In genomic region chr20:496126-496696, GRCh38 we compare ENCODE assay signal across 15 cellular contexts. TPM values are rescaled to one million over a fixed set of nuclear protein-coding genes. Genes with fewer than 3 reads are reported as not detected.
DNase-seq lines count a peak whose midpoint lies in the region; ATAC-seq and TF ChIP-seq lines count a peak whose summit lies in the region.
"Had no signal": no experiment of that assay in that cellular context is flagged by ENCODE, and none has a peak within 500 bp of the region (broad histone marks: within the 10 kb centered on the region; RNA-seq: fewer than 3 reads in every experiment).

No MANE protein-coding gene starts in this region.

- ATAC-seq in lower lobe of right lung (peak; percentile 29 to 51), upper lobe of left lung (ENCODE audit: low FRiP score in 2 of 2) (peak; percentile 8 to 43), HG03175 (IDR thresholded peaks at IDR 0.05; ENCODE audit: unreplicated experiment) (no peak)
- ATAC-seq: natural killer cell had no signal

- peaks cover 6% of the 10 kb centered on the region for H3K36me3 Mint-ChIP-seq in activated naive CD8-positive, alpha-beta T cell
- peaks cover 18% of the 10 kb centered on the region for H3K36me3 Mint-ChIP-seq in activated naive CD8-positive, alpha-beta T cell treated with anti-CD3 and anti-CD28 coated beads for 36 hours

- H3K27me3 ChIP-seq in esophagus muscularis mucosa (no peaks in the 10 kb centered on the region), lower lobe of right lung (ENCODE audit: low read depth) (no peaks in the 10 kb centered on the region), upper lobe of left lung (no peaks in the 10 kb centered on the region), mesendoderm (ENCODE audit: insufficient read depth, low read length, poor library complexity) (no peaks in the 10 kb centered on the region)
- H3K27me3 ChIP-seq: spleen had no signal

- H3K4me3 ChIP-seq in esophagus muscularis mucosa (no peak overlapping the region), lower lobe of right lung (no peak overlapping the region), upper lobe of left lung (no peak overlapping the region), mesendoderm (ENCODE audit: low read length) (no peak overlapping the region)
- H3K4me3 ChIP-seq: spleen had no signal

- no peak overlapping the region for H2AK5ac ChIP-seq in mesendoderm (ENCODE audit: low read length)

- no peak overlapping the region for H3K56ac ChIP-seq in mesendoderm (ENCODE audit: low read length)

- H3K9me3 ChIP-seq in esophagus muscularis mucosa (no peaks in the 10 kb centered on the region), lower lobe of right lung (no peaks in the 10 kb centered on the region), upper lobe of left lung (no peaks in the 10 kb centered on the region)
- H3K9me3 ChIP-seq: spleen had no signal

- no peak overlapping the region for H2BK15ac ChIP-seq in mesendoderm (replicated peaks; ENCODE audit: low read depth)

- H3K4ac ChIP-seq in mesendoderm (ENCODE audit: low read depth, low read length) = no peak overlapping the region

- H3K23ac ChIP-seq in mesendoderm (ENCODE audit: low read length) = no peak overlapping the region

- no peak overlapping the region for H4K8ac ChIP-seq in mesendoderm (ENCODE audit: low read depth, low read length)

- no peaks in the 10 kb centered on the region for H3K4me1 Mint-ChIP-seq in activated naive CD8-positive, alpha-beta T cell (ENCODE audit: low read depth)
- no peaks in the 10 kb centered on the region for H3K4me1 Mint-ChIP-seq in activated naive CD8-positive, alpha-beta T cell treated with anti-CD3 and anti-CD28 coated beads for 36 hours
- H3K4me1 Mint-ChIP-seq: activated CD4-positive, alpha-beta T cell treated with anti-CD3 and anti-CD28 coated beads, Interleukin-2, amount 10 ng/mL, durations not matched to agents 7 days and 5 days; central memory CD8-positive, alpha-beta T cell; natural killer cell had no signal

- no peak overlapping the region for H3K9ac ChIP-seq in mesendoderm (ENCODE audit: low read length)

- peaks cover 0 to 11% (median 2%) of the 10 kb centered on the region in 4 donors for H3K4me1 ChIP-seq in esophagus muscularis mucosa
- peaks cover 6% of the 10 kb centered on the region for H3K4me1 ChIP-seq in lower lobe of right lung
- peaks cover 0 to 13% (median 5%) of the 10 kb centered on the region in 4 donors for H3K4me1 ChIP-seq in upper lobe of left lung
- H3K4me1 ChIP-seq in mesendoderm (ENCODE audit: control insufficient read depth, low read depth, low read length) = no peaks in the 10 kb centered on the region
- H3K4me1 ChIP-seq: spleen had no signal

- H3K27ac ChIP-seq in esophagus muscularis mucosa (replicated peaks in 1 of 4) = no peak overlapping the region
- no peak overlapping the region for H3K27ac ChIP-seq in lower lobe of right lung
- H3K27ac ChIP-seq in upper lobe of left lung = peak overlapping the region; percentile 2 to 61 (median 25)
- no peak overlapping the region for H3K27ac ChIP-seq in mesendoderm (ENCODE audit: low read depth, low read length)
- H3K27ac ChIP-seq: spleen had no signal

- intact Hi-C loops in esophagus muscularis mucosa (cut with DNase I) = no loop called here
- intact Hi-C loops in lower lobe of right lung (cut with DNase I) = no loop called here

- H3K18ac ChIP-seq in mesendoderm (ENCODE audit: low read length) = no peak overlapping the region

- TF ChIP-seq CTCF in esophagus muscularis mucosa (IDR thresholded peaks at IDR 0.05) (no peak), lower lobe of right lung (IDR thresholded peaks at IDR 0.05) (no peak), upper lobe of left lung (IDR thresholded peaks at IDR 0.05) (no peak)

- no peaks in the 10 kb centered on the region for H3K79me1 ChIP-seq in mesendoderm (ENCODE audit: low read length)

- H3K27me3 Mint-ChIP-seq in activated naive CD8-positive, alpha-beta T cell = no peaks in the 10 kb centered on the region
- H3K27me3 Mint-ChIP-seq in activated naive CD8-positive, alpha-beta T cell treated with anti-CD3 and anti-CD28 coated beads for 36 hours = no peaks in the 10 kb centered on the region
- H3K27me3 Mint-ChIP-seq: activated CD4-positive, alpha-beta T cell treated with anti-CD3 and anti-CD28 coated beads, Interleukin-2, amount 10 ng/mL, durations not matched to agents 7 days and 5 days; central memory CD8-positive, alpha-beta T cell had no signal

- TF ChIP-seq EP300 in esophagus muscularis mucosa (IDR thresholded peaks at IDR 0.05) (no peak), upper lobe of left lung (IDR thresholded peaks at IDR 0.05) (no peak)

- H3K9me3 Mint-ChIP-seq in activated naive CD8-positive, alpha-beta T cell (ENCODE audit: low read depth) = no peaks in the 10 kb centered on the region
- no peaks in the 10 kb centered on the region for H3K9me3 Mint-ChIP-seq in activated naive CD8-positive, alpha-beta T cell treated with anti-CD3 and anti-CD28 coated beads for 36 hours
- H3K9me3 Mint-ChIP-seq: activated CD4-positive, alpha-beta T cell treated with anti-CD3 and anti-CD28 coated beads, Interleukin-2, amount 10 ng/mL, durations not matched to agents 7 days and 5 days; central memory CD8-positive, alpha-beta T cell; natural killer cell had no signal

- H3K4me3 Mint-ChIP-seq in activated naive CD8-positive, alpha-beta T cell = no peak overlapping the region
- H3K4me3 Mint-ChIP-seq in activated naive CD8-positive, alpha-beta T cell treated with anti-CD3 and anti-CD28 coated beads for 36 hours = no peak overlapping the region
- H3K4me3 Mint-ChIP-seq: activated CD4-positive, alpha-beta T cell treated with anti-CD3 and anti-CD28 coated beads, Interleukin-2, amount 10 ng/mL, durations not matched to agents 7 days and 5 days; central memory CD8-positive, alpha-beta T cell; natural killer cell had no signal

- H2BK5ac ChIP-seq in mesendoderm (ENCODE audit: low read length) = no peak overlapping the region

- no peak overlapping the region for H2BK120ac ChIP-seq in mesendoderm (ENCODE audit: low read depth, low read length)

- peak overlapping the region; percentile 12 for H3K27ac Mint-ChIP-seq in activated naive CD8-positive, alpha-beta T cell
- no peak overlapping the region for H3K27ac Mint-ChIP-seq in activated naive CD8-positive, alpha-beta T cell treated with anti-CD3 and anti-CD28 coated beads for 36 hours
- H3K27ac Mint-ChIP-seq: activated CD4-positive, alpha-beta T cell treated with anti-CD3 and anti-CD28 coated beads, Interleukin-2, amount 10 ng/mL, durations not matched to agents 7 days and 5 days; natural killer cell had no signal

- 50% methylated on average over 2 of the region's 2 CpGs for WGBS in esophagus muscularis mucosa
- WGBS in upper lobe of left lung, 2 donors = 45 to 67% methylated on average over 2 of the region's 2 CpGs
- no CpG with 5 or more reads among the region's 2 CpGs for WGBS in mesendoderm (ENCODE audit: extremely low coverage, insufficient coverage, low lambda C conversion rate)

- H4K5ac ChIP-seq in mesendoderm (ENCODE audit: low read length) = no peak overlapping the region

- no peak for TF ChIP-seq POLR2A in esophagus muscularis mucosa (IDR thresholded peaks at IDR 0.05; ENCODE audit: low read depth)
- TF ChIP-seq POLR2A in upper lobe of left lung (IDR thresholded peaks at IDR 0.05) = no peak

- H3K4me2 ChIP-seq in mesendoderm (ENCODE audit: low read length) = no peak overlapping the region

- no peak for DNase-seq in activated naive CD8-positive, alpha-beta T cell treated with anti-CD3 and anti-CD28 coated beads for 36 hours
- DNase-seq in esophagus muscularis mucosa (ENCODE audit: extremely low spot score) = peak; percentile 74
- DNase-seq in lower lobe of right lung = no peak
- DNase-seq in upper lobe of left lung = no peak
- DNase-seq in mesendoderm = no peak
- no peak for DNase-seq in NCI-H526 treated with DMSO at 0.1 percent for 48 hours (lab: John Stamatoyannopoulos, UW)
- DNase-seq: activated CD4-positive, alpha-beta T cell treated with anti-CD3 and anti-CD28 coated beads, Interleukin-2, amount 10 ng/mL, durations not matched to agents 7 days and 5 days; natural killer cell; NCI-H2171 treated with DMSO at 0.1 percent for 48 hours; spleen; T-helper 1 cell; trophoblast cell had no signal

- no peaks in the 10 kb centered on the region for H3K79me2 ChIP-seq in mesendoderm (ENCODE audit: control insufficient read depth, insufficient read depth, low read length)

- H3K36me3 ChIP-seq in esophagus muscularis mucosa (peaks cover 42 to 100% (median 81%) of the 10 kb centered on the region in 4 donors), lower lobe of right lung (peaks cover 95% of the 10 kb centered on the region), upper lobe of left lung (peaks cover 20 to 90% (median 41%) of the 10 kb centered on the region in 4 donors), mesendoderm (ENCODE audit: control insufficient read depth, insufficient read depth, low read length) (peaks cover 7% of the 10 kb centered on the region)

RNA-seq across cellular contexts. Expression of gene TBC1D20, which starts 33.9 kb away (rescaled TPM):
- total RNA-seq in activated naive CD8-positive, alpha-beta T cell treated with anti-CD3 and anti-CD28 coated beads for 36 hours = 10 to 100 TPM; 18.4 to 18.6 TPM
- total RNA-seq in esophagus muscularis mucosa (10 to 100 TPM; 34.9 to 47.7 (median 41.7) TPM), lower lobe of right lung (40.3 TPM), upper lobe of left lung (10 to 100 TPM; 35.5 to 59.7 (median 37.5) TPM)
- 8.6 TPM for polyA plus RNA-seq in mesendoderm (2013, experiment 1 of 2)
- 8.9 TPM for polyA plus RNA-seq in mesendoderm (2013, experiment 2 of 2)

RNA-seq across cellular contexts. Expression of gene CSNK2A1, which starts 47.4 kb away (rescaled TPM):
- total RNA-seq in activated naive CD8-positive, alpha-beta T cell treated with anti-CD3 and anti-CD28 coated beads for 36 hours = 100 to 1,000 TPM; 180 to 202 TPM
- total RNA-seq in esophagus muscularis mucosa (10 to 100 TPM; 41.5 to 69.5 (median 53.6) TPM), lower lobe of right lung (86.3 TPM), upper lobe of left lung (100 to 1,000 TPM in 1 of 6 donors, 10 to 100 TPM in 5; 54.4 to 111 (median 79.8) TPM)
- polyA plus RNA-seq in mesendoderm (2013, experiment 1 of 2) = 180 TPM
- 182 TPM for polyA plus RNA-seq in mesendoderm (2013, experiment 2 of 2)

Comparison
In these comparisons a context has a peak if more than half of its experiments do, and no peak if none do; other contexts are left out.
1. H3K27ac ChIP-seq: peak in upper lobe of left lung (4 of 4); none in esophagus muscularis mucosa (0 of 4), lower lobe of right lung (single experiment) and mesendoderm (single experiment).